Comparison of ENCODE assay signal across 9 cellular contexts in the genomic region with DNA sequence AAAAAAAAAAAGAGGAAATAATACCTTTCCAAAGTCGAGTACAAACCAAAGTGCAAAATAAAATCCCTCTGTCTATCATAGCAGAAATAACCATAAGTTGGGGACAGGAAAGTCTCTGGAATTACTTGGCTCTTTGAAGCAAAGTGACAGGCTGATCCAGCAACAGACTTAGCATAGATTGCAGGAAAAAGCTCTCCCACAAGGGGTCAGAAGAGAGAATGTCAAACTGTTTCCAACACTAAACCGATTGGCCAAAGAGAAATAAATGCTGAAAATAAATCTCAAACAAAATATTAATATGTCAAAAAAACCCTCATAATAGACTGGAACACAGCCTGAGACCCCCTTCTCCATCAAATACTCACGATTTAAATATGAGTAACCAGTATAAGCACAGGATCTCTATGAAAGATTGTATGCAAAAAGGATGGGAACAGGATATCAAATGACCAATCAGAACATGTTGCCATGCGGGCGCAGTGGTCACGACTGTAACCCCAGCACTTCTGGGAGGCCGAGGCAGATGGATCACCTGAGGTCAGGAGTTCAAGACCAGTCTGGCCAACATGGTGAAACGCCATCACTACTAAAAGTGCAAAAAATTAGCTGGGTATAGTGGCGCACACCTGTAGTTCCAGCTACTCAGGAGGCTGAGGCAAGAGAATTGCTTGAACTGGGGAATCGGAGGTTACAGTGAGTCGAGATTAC.
DNase-seq lines count a peak whose midpoint lies in the region; ATAC-seq and TF ChIP-seq lines count a peak whose summit lies in the region.
"Had no signal": no experiment of that assay in that cellular context is flagged by ENCODE, and none has a peak within 500 bp of the region (broad histone marks: within the 10 kb centered on the region; RNA-seq: fewer than 3 reads in every experiment).

No MANE protein-coding gene starts in this region.

- no peak for ATAC-seq in GM18858 (IDR thresholded peaks at IDR 0.05; ENCODE audit: unreplicated experiment)

- no peaks in the 10 kb centered on the region for H3K9me3 ChIP-seq in cardiac muscle cell (ENCODE audit: low read depth)
- H3K9me3 ChIP-seq in right atrium auricular region = no peaks in the 10 kb centered on the region
- H3K9me3 ChIP-seq in MM.1S (replicated peaks; ENCODE audit: insufficient read depth, low read length) = no peaks in the 10 kb centered on the region
- no peaks in the 10 kb centered on the region for H3K9me3 ChIP-seq in testis

- H3K4me2 ChIP-seq in MM.1S (ENCODE audit: low read depth, low read length) = no peak overlapping the region

- peak in 1 of 2 donors; percentile 11 for DNase-seq in cardiac muscle cell (ENCODE audit: low read depth in 1 of 2, low spot score in 1 of 2)
- no peak for DNase-seq in right atrium auricular region (ENCODE audit: low spot score)
- DNase-seq in MM.1S = peak; percentile 55
- DNase-seq in dermis blood vessel endothelial cell = peak; percentile 34
- DNase-seq in testis = peak; percentile 34
- no peak for DNase-seq in cortex of kidney (lab: John Stamatoyannopoulos, UW)
- DNase-seq in stimulated activated CD4-positive, alpha-beta T cell treated with anti-CD3 and anti-CD28 coated beads, Interleukin-2, amount 100 ng/mL, for 24 hours = no peak
- DNase-seq: NCI-H2081 treated with DMSO at 0.1 percent for 48 hours had no signal

- H2AFZ ChIP-seq in MM.1S (ENCODE audit: low read length) = no peak overlapping the region

- no peak for TF ChIP-seq POLR2A in testis (IDR thresholded peaks at IDR 0.05)

- H3K27ac ChIP-seq in cardiac muscle cell (no peak overlapping the region), right atrium auricular region (no peak overlapping the region), MM.1S (ENCODE audit: low read length) (no peak overlapping the region), testis (no peak overlapping the region)

- TF ChIP-seq CTCF in cardiac muscle cell (IDR thresholded peaks at IDR 0.05; ENCODE audit: low read depth, low read length) (peak; percentile 17), right atrium auricular region (IDR thresholded peaks at IDR 0.05) (peak in 1 of 2 donors; percentile 43), MM.1S (IDR thresholded peaks at IDR 0.05; ENCODE audit: low read length) (peak; percentile 59), testis (IDR thresholded peaks at IDR 0.05) (peak in 2 of 3 experiments; percentile 22 to 33)

- no peaks in the 10 kb centered on the region for H3F3A ChIP-seq in MM.1S (ENCODE audit: insufficient read depth, low read length)

- H3K36me3 ChIP-seq in cardiac muscle cell (no peaks in the 10 kb centered on the region), right atrium auricular region (no peaks in the 10 kb centered on the region), MM.1S (replicated peaks; ENCODE audit: insufficient read depth, low read length) (no peaks in the 10 kb centered on the region), testis (ENCODE audit: low read depth, missing control alignments) (no peaks in the 10 kb centered on the region)

- no peak overlapping the region for H3K9ac ChIP-seq in MM.1S (ENCODE audit: low read length)

- H3K4me3 ChIP-seq in cardiac muscle cell (no peak overlapping the region), right atrium auricular region (no peak overlapping the region), MM.1S (ENCODE audit: low read length) (no peak overlapping the region), testis (no peak overlapping the region)

- 62 to 64% methylated on average over 11 of the region's 11 CpGs for WGBS in testis, 2 donors

- H4K20me1 ChIP-seq in MM.1S (ENCODE audit: insufficient read depth, low read length) = no peaks in the 10 kb centered on the region

- H3K79me2 ChIP-seq in MM.1S (ENCODE audit: low read length) = no peaks in the 10 kb centered on the region

- H3K9me2 ChIP-seq in MM.1S (replicated peaks; ENCODE audit: insufficient read depth, low read length) = no peaks in the 10 kb centered on the region

- no peaks in the 10 kb centered on the region for H3K27me3 ChIP-seq in cardiac muscle cell
- H3K27me3 ChIP-seq in right atrium auricular region = no peaks in the 10 kb centered on the region
- H3K27me3 ChIP-seq in MM.1S (replicated peaks; ENCODE audit: insufficient read depth, low read length) = no peaks in the 10 kb centered on the region
- no peaks in the 10 kb centered on the region for H3K27me3 ChIP-seq in testis

- H3K4me1 ChIP-seq in cardiac muscle cell (ENCODE audit: low read depth) = peaks cover 6% of the 10 kb centered on the region
- H3K4me1 ChIP-seq in right atrium auricular region = no peaks in the 10 kb centered on the region
- no peaks in the 10 kb centered on the region for H3K4me1 ChIP-seq in MM.1S (ENCODE audit: low read length)
- H3K4me1 ChIP-seq in testis = no peaks in the 10 kb centered on the region

- intact Hi-C loops in testis (cut with DNase I; ENCODE audit: low total_unique reads) = no loop called here

Comparison
In these comparisons a context has a peak if more than half of its experiments do, and no peak if none do; other contexts are left out.
1. DNase-seq: peak in MM.1S (single experiment), dermis blood vessel endothelial cell (single experiment) and testis (single experiment); none in right atrium auricular region (single experiment), cortex of kidney (single experiment) and stimulated activated CD4-positive, alpha-beta T cell treated with anti-CD3 and anti-CD28 coated beads, Interleukin-2, amount 100 ng/mL, for 24 hours (0 of 2).